ENCODE assay signal across 12 cellular contexts in the genomic region with DNA sequence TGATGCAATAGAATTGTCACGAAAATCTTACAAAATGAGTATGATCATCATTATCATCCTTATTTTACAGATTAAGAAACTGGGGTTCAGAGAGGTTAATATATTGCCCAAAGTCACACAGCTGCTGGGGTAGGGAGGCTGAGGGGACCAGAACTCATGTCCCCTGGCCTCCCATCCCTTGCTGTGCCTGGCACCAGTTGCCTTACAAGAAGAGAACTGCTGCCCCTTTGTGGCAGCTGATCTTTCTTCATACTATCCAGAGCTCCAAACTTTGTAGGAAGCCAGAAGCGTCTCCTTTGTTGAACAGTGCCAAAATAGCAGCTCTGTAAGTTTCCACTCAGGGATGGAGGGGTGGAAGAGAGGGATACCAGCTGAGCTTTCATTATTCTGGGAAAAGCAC.
DNase-seq lines count a peak whose midpoint lies in the region; ATAC-seq, FAIRE-seq and TF ChIP-seq lines count a peak whose summit lies in the region.
"Had no signal": no experiment of that assay in that cellular context is flagged by ENCODE, and none has a peak within 500 bp of the region (broad histone marks: within the 10 kb centered on the region; RNA-seq: fewer than 3 reads in every experiment).

No MANE protein-coding gene starts in this region.

- no peak overlapping the region for H3K27ac Mint-ChIP-seq in WTC11
- H3K27ac Mint-ChIP-seq: brain had no signal

- FAIRE-seq in GM12891 (lab: Jason Lieb, UNC), result no peak
- FAIRE-seq: HTR-8/SVneo had no signal

- no peak overlapping the region for H3K4me3 Mint-ChIP-seq in WTC11
- H3K4me3 Mint-ChIP-seq: brain had no signal

- no peaks in the 10 kb centered on the region for H3K9me3 Mint-ChIP-seq in WTC11
- H3K9me3 Mint-ChIP-seq: brain had no signal

- POLR2A ChIA-PET in WTC11 (lab: Charles Lee), result no interaction called here

- no peaks in the 10 kb centered on the region for H3K4me1 Mint-ChIP-seq in WTC11
- H3K4me1 Mint-ChIP-seq: brain had no signal

- H3K27me3 Mint-ChIP-seq in WTC11 (ENCODE audit: low read depth), result no peaks in the 10 kb centered on the region
- H3K27me3 Mint-ChIP-seq: brain had no signal

- no peaks in the 10 kb centered on the region for H3K36me3 Mint-ChIP-seq in WTC11
- H3K36me3 Mint-ChIP-seq: brain had no signal

- no peak for TF ChIP-seq POLR2A in GM12891 (IDR thresholded peaks at IDR 0.05; ENCODE audit: low read depth, low read length)

- ATAC-seq in WTC11 (peak; percentile 60), HG03039 (IDR thresholded peaks at IDR 0.05; ENCODE audit: unreplicated experiment) (no peak)

- CTCF ChIA-PET in WTC11 (lab: Charles Lee), result interaction anchor here (0.6 to 3.3 kb wide), 6 partner anchors 10 to 334 kb away, joined by 3 to 23 read pairs (median 4); no protein-coding TSS in a partner anchor

- no peak for TF ChIP-seq CTCF in WTC11 (IDR thresholded peaks at IDR 0.05)

- DNase-seq in GF-D8 (lab: John Stamatoyannopoulos, UW) (peak; percentile 16), LHCN-M2 (ENCODE audit: low read depth) (peak; percentile 7), WTC11 (ENCODE audit: low spot score) (no peak), myocyte (ENCODE audit: low read depth) (peak; percentile 21), GM12891 (ENCODE audit: insufficient read length, low spot score) (no peak), NCI-H2196 (lab: John Stamatoyannopoulos, UW; ENCODE audit: unreplicated experiment) (no peak)
- DNase-seq: mammary epithelial cell, NCI-H510A treated with DMSO at 0.1 percent for 48 hours, retina had no signal

TF ChIP-seq in WTC11, 78 proteins besides CTCF, POLR2A, EP300 and RAD21:
- peak; percentile 84; the same call in 1 of the 2 replicates for TF ChIP-seq GTF2I (CRISPR knock-in tag; conservative IDR thresholded peaks at IDR 0.05)
- TF ChIP-seq TCF7 (CRISPR knock-in tag; IDR thresholded peaks at IDR 0.05; ENCODE audit: low read depth), result no peak

TF ChIP-seq in GM12891, 5 proteins besides CTCF, POLR2A, EP300 and RAD21:
- TF ChIP-seq POLR2AphosphoS5 (IDR thresholded peaks at IDR 0.05; ENCODE audit: low read depth, low read length), result no peak
- no peak for TF ChIP-seq SPI1 (IDR thresholded peaks at IDR 0.05; ENCODE audit: low read depth, low read length)
- no peak for TF ChIP-seq PAX5 (IDR thresholded peaks at IDR 0.05; ENCODE audit: insufficient read depth, low read length, severe bottlenecking)
- TF ChIP-seq POU2F2 (IDR thresholded peaks at IDR 0.05; ENCODE audit: low read depth, low read length), result no peak
- TF ChIP-seq TAF1 (IDR thresholded peaks at IDR 0.05; ENCODE audit: low read depth, low read length), result no peak

Comparison
In these comparisons a context has a peak if more than half of its experiments do, and no peak if none do; other contexts are left out.
1. DNase-seq: peak in GF-D8 (single experiment), LHCN-M2 (single experiment) and myocyte (single experiment); none in WTC11 (single experiment), GM12891 (single experiment) and NCI-H2196 (single experiment).